In the genomic region with DNA sequence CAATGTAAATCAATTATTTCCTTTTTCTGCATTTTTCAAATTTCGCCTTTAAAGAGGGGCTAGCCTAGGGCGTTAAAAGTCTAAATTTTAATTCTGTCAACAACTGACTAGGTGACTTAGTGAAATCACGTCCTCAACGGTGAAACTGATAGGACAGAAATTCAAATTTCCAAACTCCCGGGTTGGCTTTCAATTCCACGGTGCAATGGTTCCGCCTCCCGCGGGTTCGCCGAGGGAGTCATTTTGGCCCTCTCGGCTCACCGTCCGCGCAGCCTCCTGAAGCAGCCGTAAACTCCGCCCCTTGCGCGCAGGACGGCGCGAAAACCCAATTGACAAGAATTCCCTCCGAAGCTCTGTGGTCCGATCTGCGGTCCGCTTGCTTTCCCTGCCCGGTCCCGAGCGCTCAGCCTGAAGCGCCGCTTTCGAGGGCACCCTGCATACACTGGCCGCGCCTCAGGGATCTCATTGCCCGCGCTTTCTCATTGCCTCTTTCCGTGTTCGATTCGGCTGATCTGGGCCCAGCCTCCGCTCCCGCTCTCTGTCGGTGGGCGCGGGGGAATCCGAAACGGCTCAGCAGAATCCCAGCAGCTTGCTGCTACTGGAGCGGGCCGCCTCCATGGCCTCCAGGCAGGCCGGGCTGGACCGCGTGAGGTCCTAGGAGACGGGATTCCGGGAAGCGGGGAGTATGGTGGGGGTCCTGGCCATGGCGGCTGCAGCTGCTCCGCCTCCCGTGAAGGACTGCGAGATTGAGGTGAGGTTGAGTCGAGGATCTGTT, we compare ENCODE assay signal across 2 cellular contexts.
TF ChIP-seq lines count a peak whose summit lies in the region.

ATAD5 (plus strand) TSS at position 304 of the 775 bp plus-strand sequence; CDS start at position 686, 382 bp downstream.

TF ChIP-seq in A549, 52 proteins besides CTCF, POLR2A, EP300 and RAD21 (continues in another document):
- TF ChIP-seq BHLHE40 (IDR thresholded peaks at IDR 0.05; ENCODE audit: low read depth, low read length) (no peak), KDM1A (IDR thresholded peaks at IDR 0.05; ENCODE audit: low read depth) (0 out of 2 replicates have a peak, but pooled peaks have one; percentile 23), TP53 (CRISPR knock-in tag; IDR thresholded peaks at IDR 0.05) (no peak), JUN (IDR thresholded peaks at IDR 0.05) (peak; percentile 87 to 93; a peak in 4 of 5 replicates), ZC3H11A (IDR thresholded peaks at IDR 0.05) (no peak), MAZ (IDR thresholded peaks at IDR 0.05; ENCODE audit: borderline replicate concordance, low read depth, low read length) (no peak), CBX8 (IDR thresholded peaks at IDR 0.05) (no peak), RFX5 (IDR thresholded peaks at IDR 0.05) (no peak), EHMT2 (IDR thresholded peaks at IDR 0.05; ENCODE audit: low read depth) (no peak), JUNB (IDR thresholded peaks at IDR 0.05) (no peak), PHF8 (IDR thresholded peaks at IDR 0.05; ENCODE audit: borderline replicate concordance, low read depth) (peak; percentile 92), HOXB13 (CRISPR knock-in tag; IDR thresholded peaks at IDR 0.05; ENCODE audit: low read depth) (no peak), EHF (CRISPR knock-in tag; IDR thresholded peaks at IDR 0.05) (no peak), E2F6 (IDR thresholded peaks at IDR 0.05; ENCODE audit: borderline replicate concordance, low read depth) (peak; percentile 75), ZFP36 (IDR thresholded peaks at IDR 0.05; ENCODE audit: borderline replicate concordance, partially characterized antibody) (no peak), ESRRA (IDR thresholded peaks at IDR 0.05; ENCODE audit: borderline replicate concordance, low read length) (no peak), RNF2 (IDR thresholded peaks at IDR 0.05; ENCODE audit: borderline replicate concordance, low read depth) (no peak), GATA3 (IDR thresholded peaks at IDR 0.05; ENCODE audit: borderline replicate concordance) (no peak), REST (IDR thresholded peaks at IDR 0.05) (peak; percentile 22; the same call in 1 of the 2 replicates), CBX2 (IDR thresholded peaks at IDR 0.05; ENCODE audit: borderline replicate concordance, low read depth) (no peak), TFCP2L1 (CRISPR knock-in tag; IDR thresholded peaks at IDR 0.05) (no peak), ATOH8 (CRISPR knock-in tag; IDR thresholded peaks at IDR 0.05; ENCODE audit: low read depth) (no peak), MAX (IDR thresholded peaks at IDR 0.05) (peak; percentile 88), RCOR1 (IDR thresholded peaks at IDR 0.05; ENCODE audit: low read depth, low read length) (no peak), ZNF302 (CRISPR knock-in tag; IDR thresholded peaks at IDR 0.05) (no peak)
- TF ChIP-seq, protein P1, sequence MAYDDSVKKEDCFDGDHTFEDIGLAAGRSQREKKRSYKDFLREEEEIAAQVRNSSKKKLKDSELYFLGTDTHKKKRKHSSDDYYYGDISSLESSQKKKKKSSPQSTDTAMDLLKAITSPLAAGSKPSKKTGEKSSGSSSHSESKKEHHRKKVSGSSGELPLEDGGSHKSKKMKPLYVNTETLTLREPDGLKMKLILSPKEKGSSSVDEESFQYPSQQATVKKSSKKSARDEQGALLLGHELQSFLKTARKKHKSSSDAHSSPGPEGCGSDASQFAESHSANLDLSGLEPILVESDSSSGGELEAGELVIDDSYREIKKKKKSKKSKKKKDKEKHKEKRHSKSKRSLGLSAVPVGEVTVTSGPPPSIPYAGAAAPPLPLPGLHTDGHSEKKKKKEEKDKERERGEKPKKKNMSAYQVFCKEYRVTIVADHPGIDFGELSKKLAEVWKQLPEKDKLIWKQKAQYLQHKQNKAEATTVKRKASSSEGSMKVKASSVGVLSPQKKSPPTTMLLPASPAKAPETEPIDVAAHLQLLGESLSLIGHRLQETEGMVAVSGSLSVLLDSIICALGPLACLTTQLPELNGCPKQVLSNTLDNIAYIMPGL (CRISPR knock-in tag; IDR thresholded peaks at IDR 0.05; ENCODE audit: borderline replicate concordance) = no peak; the same call in 1 of the 2 replicates

TF ChIP-seq in HepG2, 621 proteins besides CTCF, POLR2A, EP300 and RAD21 (continued from another document and continues in another):
- 0 out of 2 replicates have a peak, but pooled peaks have one; percentile 41 for TF ChIP-seq SATB2 (CRISPR knock-in tag; IDR thresholded peaks at IDR 0.05)
- TF ChIP-seq HNF4G (IDR thresholded peaks at IDR 0.05; ENCODE audit: borderline replicate concordance, low read depth, low read length) = no peak
- no peak for TF ChIP-seq HNF4G (CRISPR knock-in tag; IDR thresholded peaks at IDR 0.05; ENCODE audit: borderline replicate concordance, low read depth)
- peak; percentile 82 for TF ChIP-seq SP5 (CRISPR knock-in tag; IDR thresholded peaks at IDR 0.05; ENCODE audit: borderline replicate concordance, low read depth)
- TF ChIP-seq WIZ (CRISPR knock-in tag; IDR thresholded peaks at IDR 0.05) = no peak
- no peak for TF ChIP-seq REXO4 (CRISPR knock-in tag; IDR thresholded peaks at IDR 0.05; ENCODE audit: borderline replicate concordance)
- TF ChIP-seq PTBP1 (IDR thresholded peaks at IDR 0.05; ENCODE audit: low read depth, low read length, poor library complexity, severe bottlenecking) = no peak
- TF ChIP-seq SMAD1 (CRISPR knock-in tag; IDR thresholded peaks at IDR 0.05; ENCODE audit: borderline replicate concordance, low read depth) = no peak
- no peak for TF ChIP-seq ZNF781 (CRISPR knock-in tag; IDR thresholded peaks at IDR 0.05; ENCODE audit: borderline replicate concordance, not compliant biosample characterization)
- no peak for TF ChIP-seq ZNF160 (CRISPR knock-in tag; IDR thresholded peaks at IDR 0.05)
- peak; percentile 92 for TF ChIP-seq KDM5B (CRISPR knock-in tag; IDR thresholded peaks at IDR 0.05; ENCODE audit: borderline replicate concordance)
- no peak for TF ChIP-seq HIC2 (CRISPR knock-in tag; IDR thresholded peaks at IDR 0.05; ENCODE audit: low read depth)
- TF ChIP-seq ARHGAP35 (CRISPR knock-in tag; IDR thresholded peaks at IDR 0.05; ENCODE audit: borderline replicate concordance) = no peak
- TF ChIP-seq KDM3A (CRISPR knock-in tag; IDR thresholded peaks at IDR 0.05; ENCODE audit: low read depth) = peak; percentile 85; the same call in 1 of the 2 replicates
- TF ChIP-seq, protein P2, sequence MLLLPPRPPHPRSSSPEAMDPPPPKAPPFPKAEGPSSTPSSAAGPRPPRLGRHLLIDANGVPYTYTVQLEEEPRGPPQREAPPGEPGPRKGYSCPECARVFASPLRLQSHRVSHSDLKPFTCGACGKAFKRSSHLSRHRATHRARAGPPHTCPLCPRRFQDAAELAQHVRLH (CRISPR knock-in tag; IDR thresholded peaks at IDR 0.05; ENCODE audit: borderline replicate concordance, low read depth) = peak; percentile 41; the same call in 1 of the 2 replicates
- TF ChIP-seq NFYC (CRISPR knock-in tag; IDR thresholded peaks at IDR 0.05) = peak; percentile 64
- peak; percentile 74 for TF ChIP-seq MED1 (CRISPR knock-in tag; IDR thresholded peaks at IDR 0.05)
- no peak for TF ChIP-seq KDM1A (CRISPR knock-in tag; IDR thresholded peaks at IDR 0.05)
- TF ChIP-seq CCDC6 (CRISPR knock-in tag; IDR thresholded peaks at IDR 0.05) = peak; percentile 84; the same call in 1 of the 2 replicates
- TF ChIP-seq, protein P3, sequence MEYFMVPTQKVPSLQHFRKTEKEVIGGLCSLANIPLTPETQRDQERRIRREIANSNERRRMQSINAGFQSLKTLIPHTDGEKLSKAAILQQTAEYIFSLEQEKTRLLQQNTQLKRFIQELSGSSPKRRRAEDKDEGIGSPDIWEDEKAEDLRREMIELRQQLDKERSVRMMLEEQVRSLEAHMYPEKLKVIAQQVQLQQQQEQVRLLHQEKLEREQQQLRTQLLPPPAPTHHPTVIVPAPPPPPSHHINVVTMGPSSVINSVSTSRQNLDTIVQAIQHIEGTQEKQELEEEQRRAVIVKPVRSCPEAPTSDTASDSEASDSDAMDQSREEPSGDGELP (IDR thresholded peaks at IDR 0.05; ENCODE audit: borderline replicate concordance, low read depth) = peak; percentile 49; the same call in 1 of the 2 replicates
- TF ChIP-seq RXRA (CRISPR knock-in tag; IDR thresholded peaks at IDR 0.05) = peak; percentile 73; the same call in 1 of the 2 replicates
- TF ChIP-seq RAD51 (IDR thresholded peaks at IDR 0.05; ENCODE audit: borderline replicate concordance) = no peak
- TF ChIP-seq ZNF574 (CRISPR knock-in tag; IDR thresholded peaks at IDR 0.05) = peak; percentile 93
- TF ChIP-seq BRD4 (CRISPR knock-in tag; IDR thresholded peaks at IDR 0.05) = peak; percentile 63; the same call in 1 of the 2 replicates
- 0 out of 2 replicates have a peak, but pooled peaks have one; percentile 82 for TF ChIP-seq NKX3-1 (CRISPR knock-in tag; IDR thresholded peaks at IDR 0.05)
- TF ChIP-seq ZNF670 (CRISPR knock-in tag; IDR thresholded peaks at IDR 0.05; ENCODE audit: borderline replicate concordance) = no peak
- TF ChIP-seq NCOA1 (CRISPR knock-in tag; IDR thresholded peaks at IDR 0.05) = no peak
- TF ChIP-seq, protein P4, sequence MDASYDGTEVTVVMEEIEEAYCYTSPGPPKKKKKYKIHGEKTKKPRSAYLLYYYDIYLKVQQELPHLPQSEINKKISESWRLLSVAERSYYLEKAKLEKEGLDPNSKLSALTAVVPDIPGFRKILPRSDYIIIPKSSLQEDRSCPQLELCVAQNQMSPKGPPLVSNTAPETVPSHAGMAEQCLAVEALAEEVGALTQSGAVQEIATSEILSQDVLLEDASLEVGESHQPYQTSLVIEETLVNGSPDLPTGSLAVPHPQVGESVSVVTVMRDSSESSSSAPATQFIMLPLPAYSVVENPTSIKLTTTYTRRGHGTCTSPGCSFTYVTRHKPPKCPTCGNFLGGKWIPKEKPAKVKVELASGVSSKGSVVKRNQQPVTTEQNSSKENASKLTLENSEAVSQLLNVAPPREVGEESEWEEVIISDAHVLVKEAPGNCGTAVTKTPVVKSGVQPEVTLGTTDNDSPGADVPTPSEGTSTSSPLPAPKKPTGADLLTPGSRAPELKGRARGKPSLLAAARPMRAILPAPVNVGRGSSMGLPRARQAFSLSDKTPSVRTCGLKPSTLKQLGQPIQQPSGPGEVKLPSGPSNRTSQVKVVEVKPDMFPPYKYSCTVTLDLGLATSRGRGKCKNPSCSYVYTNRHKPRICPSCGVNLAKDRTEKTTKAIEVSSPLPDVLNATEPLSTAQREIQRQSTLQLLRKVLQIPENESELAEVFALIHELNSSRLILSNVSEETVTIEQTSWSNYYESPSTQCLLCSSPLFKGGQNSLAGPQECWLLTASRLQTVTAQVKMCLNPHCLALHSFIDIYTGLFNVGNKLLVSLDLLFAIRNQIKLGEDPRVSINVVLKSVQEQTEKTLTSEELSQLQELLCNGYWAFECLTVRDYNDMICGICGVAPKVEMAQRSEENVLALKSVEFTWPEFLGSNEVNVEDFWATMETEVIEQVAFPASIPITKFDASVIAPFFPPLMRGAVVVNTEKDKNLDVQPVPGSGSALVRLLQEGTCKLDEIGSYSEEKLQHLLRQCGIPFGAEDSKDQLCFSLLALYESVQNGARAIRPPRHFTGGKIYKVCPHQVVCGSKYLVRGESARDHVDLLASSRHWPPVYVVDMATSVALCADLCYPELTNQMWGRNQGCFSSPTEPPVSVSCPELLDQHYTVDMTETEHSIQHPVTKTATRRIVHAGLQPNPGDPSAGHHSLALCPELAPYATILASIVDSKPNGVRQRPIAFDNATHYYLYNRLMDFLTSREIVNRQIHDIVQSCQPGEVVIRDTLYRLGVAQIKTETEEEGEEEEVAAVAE (CRISPR knock-in tag; IDR thresholded peaks at IDR 0.05; ENCODE audit: borderline replicate concordance) = no peak
- no peak for TF ChIP-seq SETDB1 (CRISPR knock-in tag; IDR thresholded peaks at IDR 0.05; ENCODE audit: borderline replicate concordance)
- no peak for TF ChIP-seq ZNF652 (CRISPR knock-in tag; IDR thresholded peaks at IDR 0.05; ENCODE audit: borderline replicate concordance, low read depth)
- TF ChIP-seq SIX1 (CRISPR knock-in tag; IDR thresholded peaks at IDR 0.05; ENCODE audit: borderline replicate concordance) = peak; percentile 27; the same call in 1 of the 2 replicates
- TF ChIP-seq SNRNP70 (IDR thresholded peaks at IDR 0.05; ENCODE audit: low read depth, low read length) = no peak
- TF ChIP-seq, protein P5, sequence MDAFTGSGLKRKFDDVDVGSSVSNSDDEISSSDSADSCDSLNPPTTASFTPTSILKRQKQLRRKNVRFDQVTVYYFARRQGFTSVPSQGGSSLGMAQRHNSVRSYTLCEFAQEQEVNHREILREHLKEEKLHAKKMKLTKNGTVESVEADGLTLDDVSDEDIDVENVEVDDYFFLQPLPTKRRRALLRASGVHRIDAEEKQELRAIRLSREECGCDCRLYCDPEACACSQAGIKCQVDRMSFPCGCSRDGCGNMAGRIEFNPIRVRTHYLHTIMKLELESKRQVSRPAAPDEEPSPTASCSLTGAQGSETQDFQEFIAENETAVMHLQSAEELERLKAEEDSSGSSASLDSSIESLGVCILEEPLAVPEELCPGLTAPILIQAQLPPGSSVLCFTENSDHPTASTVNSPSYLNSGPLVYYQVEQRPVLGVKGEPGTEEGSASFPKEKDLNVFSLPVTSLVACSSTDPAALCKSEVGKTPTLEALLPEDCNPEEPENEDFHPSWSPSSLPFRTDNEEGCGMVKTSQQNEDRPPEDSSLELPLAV (CRISPR knock-in tag; conservative IDR thresholded peaks at IDR 0.05; ENCODE audit: low read depth) = no peak; the same call in 1 of the 2 replicates
